In the genomic region with DNA sequence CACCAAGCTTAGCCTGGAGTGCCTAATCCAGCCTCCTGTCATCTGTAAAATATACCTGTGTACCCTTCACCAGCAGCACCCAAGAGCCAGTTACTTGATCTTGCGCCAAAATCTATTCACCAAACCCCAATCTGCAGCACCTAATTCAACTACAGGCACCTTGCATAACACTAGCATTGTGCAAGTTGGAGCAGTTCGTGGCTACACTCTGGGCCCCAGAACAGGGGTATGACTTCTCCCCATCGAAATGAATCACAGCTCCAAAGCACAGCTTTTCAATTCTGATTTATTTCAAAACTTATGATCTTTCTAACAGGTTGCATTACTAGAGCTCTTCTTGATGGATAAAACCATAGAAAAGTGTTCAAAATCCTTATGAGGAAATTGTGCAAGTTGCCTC, we compare ENCODE assay signal across 31 cellular contexts.
"Had no signal": no experiment of that assay in that cellular context is flagged by ENCODE, and none has a peak within 500 bp of the region (broad histone marks: within the 10 kb centered on the region; RNA-seq: fewer than 3 reads in every experiment).

No MANE protein-coding gene starts in this region.

- H3K4me1 ChIP-seq: body of pancreas, colonic mucosa, esophagus muscularis mucosa, foreskin keratinocyte, gastrocnemius medialis, heart left ventricle had no signal

- H3K4me3 Mint-ChIP-seq: activated CD4-positive, alpha-beta T cell treated with anti-CD3 and anti-CD28 coated beads, Interleukin-2, amount 10 ng/mL, durations not matched to agents 7 days and 5 days; activated CD8-positive, alpha-beta T cell treated with anti-CD3 and anti-CD28 coated beads for 36 hours; activated naive CD4-positive, alpha-beta T cell treated with anti-CD3 and anti-CD28 coated beads for 36 hours; activated naive CD4-positive, alpha-beta T cell treated with anti-CD3 and anti-CD28 coated beads, Interleukin-2, amount 50 U/mL, for 24 hours; activated T-cell treated with anti-CD3 and anti-CD28 coated beads, Interleukin-2, amount 50 U/mL, for 4 hours; endodermal cell; T-helper 17 cell; T-helper 2 cell treated with Interferon-gamma antibody and Interleukin-4, amounts not matched to agents 5 μg/mL and 100 μg/mL, for 36 hours had no signal

- H3K4me3 ChIP-seq: body of pancreas, cardiac muscle cell, colonic mucosa, esophagus muscularis mucosa, gastrocnemius medialis, heart left ventricle had no signal

- H3K9me3 Mint-ChIP-seq: activated CD4-positive, alpha-beta T cell treated with anti-CD3 and anti-CD28 coated beads, Interleukin-2, amount 10 ng/mL, durations not matched to agents 7 days and 5 days; activated CD8-positive, alpha-beta T cell treated with anti-CD3 and anti-CD28 coated beads for 36 hours; activated naive CD4-positive, alpha-beta T cell treated with anti-CD3 and anti-CD28 coated beads for 36 hours; activated naive CD4-positive, alpha-beta T cell treated with anti-CD3 and anti-CD28 coated beads, Interleukin-2, amount 50 U/mL, for 24 hours; activated T-helper 2 cell treated with anti-CD3 and anti-CD28 coated beads, Interferon-gamma antibody, Interleukin-2, Interleukin-4, amounts not matched to agents 10 μg/mL and 5 μg/mL and 100 μg/mL, durations not matched to agents 14 hours and 24 hours and 36 hours; endodermal cell; T-helper 2 cell treated with Interferon-gamma antibody and Interleukin-4, amounts not matched to agents 5 μg/mL and 100 μg/mL, for 36 hours had no signal

- DNase-seq: activated CD4-positive, alpha-beta T cell treated with anti-CD3 and anti-CD28 coated beads for 4 hours; activated CD4-positive, alpha-beta T cell treated with anti-CD3 and anti-CD28 coated beads, Interleukin-2, amount 10 ng/mL, durations not matched to agents 7 days and 5 days; activated CD4-positive, alpha-beta T cell treated with anti-CD3 and anti-CD28 coated beads, Interleukin-2, amount 50 U/mL, for 48 hours; activated CD4-positive, CD25-positive, alpha-beta regulatory T cell; activated CD4-positive, CD25-positive, alpha-beta regulatory T cell treated with anti-CD3 and anti-CD28 coated beads, Interleukin-2, amount 50 U/mL, for 72 hours; activated CD8-positive, alpha-beta memory T cell treated with anti-CD3 and anti-CD28 coated beads for 24 hours; activated CD8-positive, alpha-beta T cell treated with anti-CD3 and anti-CD28 coated beads for 36 hours; activated effector memory CD4-positive, alpha-beta T cell treated with anti-CD3 and anti-CD28 coated beads, Interleukin-2, amount 50 U/mL, for 16 hours; activated naive CD4-positive, alpha-beta T cell treated with anti-CD3 and anti-CD28 coated beads for 36 hours; activated T-cell treated with anti-CD3 and anti-CD28 coated beads, Interleukin-2, amount 50 U/mL, for 4 hours; amygdala; aorta; body of pancreas; central memory CD4-positive, alpha-beta T cell; cerebellar nuclear complex; colonic mucosa; effector memory CD4-positive, alpha-beta T cell; endodermal cell; erythroblast; foreskin keratinocyte; gastrocnemius medialis; glutamatergic neuron; heart left ventricle; T-helper 1 cell; T-helper 17 cell; T1000 had no signal

- H3K27ac ChIP-seq: body of pancreas, cardiac muscle cell, colonic mucosa, esophagus muscularis mucosa, foreskin keratinocyte, gastrocnemius medialis, heart left ventricle had no signal

- H3K36me3 Mint-ChIP-seq: activated naive CD4-positive, alpha-beta T cell treated with anti-CD3 and anti-CD28 coated beads, Interleukin-2, amount 50 U/mL, for 24 hours had no signal

- H3K9me3 ChIP-seq: body of pancreas, colonic mucosa, esophagus muscularis mucosa, gastrocnemius medialis had no signal

- H3K27ac Mint-ChIP-seq: activated CD4-positive, alpha-beta T cell treated with anti-CD3 and anti-CD28 coated beads, Interleukin-2, amount 10 ng/mL, durations not matched to agents 7 days and 5 days; activated CD8-positive, alpha-beta T cell treated with anti-CD3 and anti-CD28 coated beads for 36 hours; activated naive CD4-positive, alpha-beta T cell treated with anti-CD3 and anti-CD28 coated beads for 36 hours; activated naive CD4-positive, alpha-beta T cell treated with anti-CD3 and anti-CD28 coated beads, Interleukin-2, amount 50 U/mL, for 24 hours; activated T-helper 2 cell treated with anti-CD3 and anti-CD28 coated beads, Interferon-gamma antibody, Interleukin-2, Interleukin-4, amounts not matched to agents 10 μg/mL and 5 μg/mL and 100 μg/mL, durations not matched to agents 14 hours and 24 hours and 36 hours; endodermal cell; T-helper 17 cell; T-helper 2 cell treated with Interferon-gamma antibody and Interleukin-4, amounts not matched to agents 5 μg/mL and 100 μg/mL, for 36 hours had no signal

- H3K36me3 ChIP-seq: cardiac muscle cell, colonic mucosa, esophagus muscularis mucosa, gastrocnemius medialis, heart left ventricle had no signal

- ATAC-seq: activated CD8-positive, alpha-beta T cell treated with anti-CD3 and anti-CD28 coated beads for 36 hours; activated T-cell treated with anti-CD3 and anti-CD28 coated beads, Interleukin-2, amount 50 U/mL, for 4 hours; body of pancreas; foreskin keratinocyte; gastrocnemius medialis; heart left ventricle; T-helper 17 cell had no signal

- H3K4me1 Mint-ChIP-seq: activated CD4-positive, alpha-beta T cell treated with anti-CD3 and anti-CD28 coated beads, Interleukin-2, amount 10 ng/mL, durations not matched to agents 7 days and 5 days; activated naive CD4-positive, alpha-beta T cell treated with anti-CD3 and anti-CD28 coated beads, Interleukin-2, amount 50 U/mL, for 24 hours; endodermal cell; T-helper 17 cell had no signal

- H3K27me3 ChIP-seq: body of pancreas, colonic mucosa, esophagus muscularis mucosa, gastrocnemius medialis, heart left ventricle had no signal
